Comparison of ENCODE assay signal across 17 cellular contexts in the genomic region with DNA sequence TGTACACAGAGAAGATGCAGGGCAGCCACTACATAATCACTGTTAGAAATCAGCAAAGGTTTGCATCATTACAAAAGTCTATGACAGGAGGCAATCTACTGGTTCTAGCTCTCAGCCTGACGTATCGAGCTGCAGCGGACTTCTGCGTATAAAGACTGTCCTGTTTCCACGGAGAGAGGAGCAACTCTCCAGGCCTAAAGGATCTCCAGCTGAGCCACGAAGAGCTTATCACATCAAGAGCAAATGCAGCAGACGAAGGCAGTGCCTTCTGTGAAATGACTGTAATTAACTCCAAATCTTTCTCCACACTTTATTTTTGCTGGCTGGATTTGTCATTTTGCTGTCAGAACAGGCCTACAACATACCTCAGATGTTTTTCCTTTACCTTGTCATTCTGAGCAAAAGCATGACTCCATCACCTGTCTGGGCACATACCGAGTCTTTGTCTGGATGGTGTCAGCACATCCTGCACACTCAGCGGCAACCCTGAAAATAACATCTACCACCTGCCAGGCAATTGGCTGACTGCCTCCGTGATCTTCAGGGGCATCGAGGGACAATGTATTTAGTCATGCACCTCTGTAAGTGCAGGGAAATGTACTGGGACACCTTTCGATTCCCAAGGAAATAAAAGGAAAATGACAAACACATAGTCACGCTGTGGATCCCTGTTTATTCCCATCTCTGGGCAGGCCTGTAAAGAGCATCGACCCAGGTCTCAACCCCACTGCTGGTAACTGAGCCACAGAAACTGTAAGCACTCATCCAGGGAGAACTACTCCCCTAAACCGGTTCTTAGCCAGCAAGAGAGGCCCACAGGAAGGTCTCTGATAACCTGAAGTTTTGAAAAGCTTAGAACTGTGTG. TPM values are rescaled to one million over a fixed set of nuclear protein-coding genes. Genes with fewer than 3 reads are reported as not detected.
DNase-seq lines count a peak whose midpoint lies in the region; ATAC-seq and TF ChIP-seq lines count a peak whose summit lies in the region.
"Had no signal": no experiment of that assay in that cellular context is flagged by ENCODE, and none has a peak within 500 bp of the region (broad histone marks: within the 10 kb centered on the region; RNA-seq: fewer than 3 reads in every experiment).

No MANE protein-coding gene starts in this region.

- CTCF ChIA-PET in RWPE1 (lab: Yijun Ruan, JAX) = interaction anchor here (0.6 kb wide), 1 partner anchor 283 kb away, joined by 4 read pairs; no protein-coding TSS in a partner anchor

- H3K27me3 ChIP-seq in heart right ventricle = no peaks in the 10 kb centered on the region
- H3K27me3 ChIP-seq in thymus (ENCODE audit: control insufficient read depth, insufficient read depth) = no peaks in the 10 kb centered on the region
- H3K27me3 ChIP-seq: left lung, neutrophil had no signal

- peak overlapping the region; percentile 96 for H3K27ac ChIP-seq in RWPE1
- peak overlapping the region in 9 of 10 donors; percentile 12 to 69 (median 54) for H3K27ac ChIP-seq in heart right ventricle
- peak overlapping the region; percentile 36 for H3K27ac ChIP-seq in thymus (ENCODE audit: low read depth)
- H3K27ac ChIP-seq: left lung, neutrophil, thoracic aorta had no signal

- H3K4me1 ChIP-seq in heart right ventricle (peaks cover 0 to 32% (median 9%) of the 10 kb centered on the region in 9 donors), thymus (ENCODE audit: control insufficient read depth, insufficient read depth, low read length) (no peaks in the 10 kb centered on the region)
- H3K4me1 ChIP-seq: Caco-2, left lung had no signal

- H3K36me3 ChIP-seq in heart right ventricle (peaks cover 0 to 94% (median 33%) of the 10 kb centered on the region in 9 donors), thymus (ENCODE audit: control insufficient read depth, insufficient read depth) (peaks cover 54% of the 10 kb centered on the region)

- intact Hi-C loops in heart right ventricle (cut with DNase I) = loop anchor here in 7 of 10 donors (5.0 to 10.0 kb wide), 8 partner anchors 103 to 463 kb away; a partner anchor contains a TSS

- DNase-seq in NCI-H1417 (lab: John Stamatoyannopoulos, UW) = peak in 2 of 3 experiments; percentile 64 to 80
- DNase-seq in NCI-H1417 treated with DMSO at 0.1 percent for 48 hours (lab: John Stamatoyannopoulos, UW) = no peak
- peak; percentile 96 for DNase-seq in RWPE1 (ENCODE audit: low spot score)
- DNase-seq in heart right ventricle = peak; percentile 39 to 41
- DNase-seq in activated gamma-delta T cell (lab: John Stamatoyannopoulos, UW) = no peak
- DNase-seq in GF-D8 (lab: John Stamatoyannopoulos, UW) = no peak
- DNase-seq: 8988T; activated CD4-positive, alpha-beta T cell treated with anti-CD3 and anti-CD28 coated beads for 1 hour; Caco-2; dermis blood vessel endothelial cell; foreskin fibroblast; left lung had no signal

- no peak for TF ChIP-seq CTCF in RWPE1 (conservative IDR thresholded peaks at IDR 0.05; ENCODE audit: low read depth)
- TF ChIP-seq CTCF in heart right ventricle (IDR thresholded peaks at IDR 0.05) = no peak

- ATAC-seq in heart right ventricle = peak; percentile 40 to 78 (median 66)
- no peak for ATAC-seq in HG03460 (IDR thresholded peaks at IDR 0.05; ENCODE audit: unreplicated experiment)
- ATAC-seq: K562, left lung had no signal

- POLR2A ChIA-PET in RWPE1 (lab: Yijun Ruan, JAX; ENCODE audit: low non-redundant PET) = interaction anchor here (0.9 to 2.1 kb wide), 4 partner anchors 10 to 34 kb away, joined by 3 to 8 read pairs (median 4); a partner anchor contains a TSS

- 41 to 63% methylated on average over 15 of the region's 15 CpGs for WGBS in heart right ventricle, 2 donors
- 94% methylated on average over 15 of the region's 15 CpGs for WGBS in thymus

- H3K9me3 ChIP-seq in heart right ventricle = no peaks in the 10 kb centered on the region
- H3K9me3 ChIP-seq in thymus (ENCODE audit: control insufficient read depth) = no peaks in the 10 kb centered on the region
- H3K9me3 ChIP-seq: Caco-2, left lung, neutrophil, thoracic aorta had no signal

- H3K4me3 ChIP-seq in heart right ventricle (no peak overlapping the region), thymus (ENCODE audit: low read length) (no peak overlapping the region)
- H3K4me3 ChIP-seq: K562, left lung, thoracic aorta had no signal

RNA-seq across cellular contexts. Expression of a gene that starts 26.3 kb away (rescaled TPM):
- 10 to 100 TPM; 30.6 to 44.9 (median 36.0) TPM for total RNA-seq in heart right ventricle
- 10 to 100 TPM in 1 of 2 donors, 1 to 10 TPM in 1; 6.9 to 14.2 TPM for polyA plus RNA-seq in heart right ventricle
- 9.5 TPM for polyA plus RNA-seq in thymus

RNA-seq across cellular contexts. Expression of a gene that starts 36.3 kb away (rescaled TPM):
- 10 to 100 TPM; 24.7 to 38.7 (median 31.4) TPM for total RNA-seq in heart right ventricle
- 10 to 100 TPM; 16.5 to 38.0 TPM for polyA plus RNA-seq in heart right ventricle
- 25.0 TPM for polyA plus RNA-seq in thymus

Comparison
In these comparisons a context has a peak if more than half of its experiments do, and no peak if none do; other contexts are left out.
1. DNase-seq: peak in NCI-H1417 (2 of 3), RWPE1 (single experiment) and heart right ventricle (2 of 2); none in NCI-H1417 treated with DMSO at 0.1 percent for 48 hours (single experiment), activated gamma-delta T cell (single experiment) and GF-D8 (single experiment).
2. H3K27ac ChIP-seq: peak in every context shown above with its lines; median percentile 96 in RWPE1; 54 in heart right ventricle; 36 in thymus.